Comparison of ENCODE assay signal across 11 cellular contexts in genomic region chr6:109867009-109867969, GRCh38.
DNase-seq lines count a peak whose midpoint lies in the region; TF ChIP-seq lines count a peak whose summit lies in the region.
"Had no signal": no experiment of that assay in that cellular context is flagged by ENCODE, and none has a peak within 500 bp of the region (broad histone marks: within the 10 kb centered on the region; RNA-seq: fewer than 3 reads in every experiment).

No MANE protein-coding gene starts in this region.

- peaks cover 8% of the 10 kb centered on the region for H3K9me3 ChIP-seq in BLaER1
- H3K9me3 ChIP-seq: neutrophil had no signal

- H3K27ac ChIP-seq in BLaER1 = no peak overlapping the region
- H3K27ac ChIP-seq: neutrophil had no signal

- no peak overlapping the region for H3K9ac ChIP-seq in BLaER1

- H4K20me1 ChIP-seq in BLaER1 = no peaks in the 10 kb centered on the region

- CTCF ChIA-PET in activated naive CD4-positive, alpha-beta T cell treated with anti-CD3 and anti-CD28 coated beads, Interleukin-2, amount 10 ng/mL, durations not matched to agents 7 days and 5 days (lab: Charles Lee) = no interaction called here

- peak overlapping the region; percentile 19; the same call in 1 of the 2 replicates for H3K4me2 ChIP-seq in BLaER1

- H3K36me3 Mint-ChIP-seq in HFFc6 (ENCODE audit: low read depth) = no peaks in the 10 kb centered on the region; the same call in 1 of the 2 replicates
- H3K36me3 Mint-ChIP-seq in activated naive CD4-positive, alpha-beta T cell treated with anti-CD3 and anti-CD28 coated beads, Interleukin-2, amount 10 ng/mL, durations not matched to agents 7 days and 5 days = no peaks in the 10 kb centered on the region

- H3K4me1 Mint-ChIP-seq in HFFc6 (ENCODE audit: low read depth) = no peaks in the 10 kb centered on the region; the same call in 1 of the 2 replicates
- no peaks in the 10 kb centered on the region for H3K4me1 Mint-ChIP-seq in activated naive CD4-positive, alpha-beta T cell treated with anti-CD3 and anti-CD28 coated beads, Interleukin-2, amount 10 ng/mL, durations not matched to agents 7 days and 5 days
- H3K4me1 Mint-ChIP-seq: central memory CD8-positive, alpha-beta T cell had no signal

- H3K27ac Mint-ChIP-seq in HFFc6 = no peak overlapping the region
- H3K27ac Mint-ChIP-seq in activated naive CD4-positive, alpha-beta T cell treated with anti-CD3 and anti-CD28 coated beads, Interleukin-2, amount 10 ng/mL, durations not matched to agents 7 days and 5 days = no peak overlapping the region

- no peak overlapping the region for H3K4me3 Mint-ChIP-seq in HFFc6
- H3K4me3 Mint-ChIP-seq in activated naive CD4-positive, alpha-beta T cell treated with anti-CD3 and anti-CD28 coated beads, Interleukin-2, amount 10 ng/mL, durations not matched to agents 7 days and 5 days = no peak overlapping the region
- H3K4me3 Mint-ChIP-seq: central memory CD8-positive, alpha-beta T cell had no signal

- peaks cover 7% of the 10 kb centered on the region; the same call in 1 of the 2 replicates for H3K9me3 Mint-ChIP-seq in HFFc6
- H3K9me3 Mint-ChIP-seq in activated naive CD4-positive, alpha-beta T cell treated with anti-CD3 and anti-CD28 coated beads, Interleukin-2, amount 10 ng/mL, durations not matched to agents 7 days and 5 days = no peaks in the 10 kb centered on the region
- H3K9me3 Mint-ChIP-seq: central memory CD8-positive, alpha-beta T cell had no signal

- H3K36me3 ChIP-seq in BLaER1 = no peaks in the 10 kb centered on the region
- H3K36me3 ChIP-seq: neutrophil had no signal

- H3K4me3 ChIP-seq in BLaER1 = no peak overlapping the region

- H3K4me1 ChIP-seq in BLaER1 = peaks cover 15% of the 10 kb centered on the region

- DNase-seq in RPMI7951 (ENCODE audit: low read depth) (peak; percentile 6), foreskin melanocyte (peak; percentile 52), nucleus accumbens (lab: John Stamatoyannopoulos, UW) (peak in 53 of 56 donors; percentile 13 to 89 (median 65)), HFFc6 (no peak), GM19238 (ENCODE audit: insufficient read length, low spot score) (no peak)
- DNase-seq in activated naive CD4-positive, alpha-beta T cell treated with anti-CD3 and anti-CD28 coated beads, Interleukin-2, amount 10 ng/mL, durations not matched to agents 7 days and 5 days = no peak
- DNase-seq in activated naive CD4-positive, alpha-beta T cell treated with anti-CD3 and anti-CD28 coated beads, Interleukin-2, amount 50 U/mL, for 16 hours = no peak
- DNase-seq: NCI-H2107 had no signal

- no peak for TF ChIP-seq CTCF in HFFc6 (IDR thresholded peaks at IDR 0.05)

- no peaks in the 10 kb centered on the region for H3K27me3 ChIP-seq in BLaER1
- H3K27me3 ChIP-seq: neutrophil had no signal

- peaks cover 31% of the 10 kb centered on the region for H3K27me3 Mint-ChIP-seq in HFFc6 (ENCODE audit: insufficient read depth)
- H3K27me3 Mint-ChIP-seq in activated naive CD4-positive, alpha-beta T cell treated with anti-CD3 and anti-CD28 coated beads, Interleukin-2, amount 10 ng/mL, durations not matched to agents 7 days and 5 days = peaks cover 19% of the 10 kb centered on the region

Comparison
In these comparisons a context has a peak if more than half of its experiments do, and no peak if none do; other contexts are left out.
1. DNase-seq: peak in RPMI7951 (single experiment), foreskin melanocyte (single experiment) and nucleus accumbens (53 of 56); none in HFFc6 (single experiment), activated naive CD4-positive, alpha-beta T cell treated with anti-CD3 and anti-CD28 coated beads, Interleukin-2, amount 10 ng/mL, durations not matched to agents 7 days and 5 days (single experiment), GM19238 (single experiment) and activated naive CD4-positive, alpha-beta T cell treated with anti-CD3 and anti-CD28 coated beads, Interleukin-2, amount 50 U/mL, for 16 hours (single experiment).